33 cellular contexts compared by ENCODE assay signal in genomic region chr2:163370169-163370886, GRCh38.
A peak's percentile ranks its signal among the peaks of the same experiment; 100 is the strongest.
DNase-seq lines count a peak whose midpoint lies in the region; ATAC-seq and TF ChIP-seq lines count a peak whose summit lies in the region.
"Had no signal": no experiment of that assay in that cellular context is flagged by ENCODE, and none has a peak within 500 bp of the region (broad histone marks: within the 10 kb centered on the region; RNA-seq: fewer than 3 reads in every experiment).

No MANE protein-coding gene starts in this region.

- CTCF ChIA-PET in OCI-LY7 (lab: Charles Lee; ENCODE audit: unreplicated experiment): no interaction called here
- CTCF ChIA-PET in activated CD8-positive, alpha-beta T cell treated with anti-CD3 and anti-CD28 coated beads for 36 hours (lab: Charles Lee): no interaction called here

- no peak overlapping the region for H3K27ac ChIP-seq in OCI-LY7 (ENCODE audit: low read depth, low read length, poor library complexity, severe bottlenecking)
- H3K27ac ChIP-seq: BLaER1, heart left ventricle, psoas muscle, sigmoid colon, thyroid gland, vagina had no signal

- H3K27me3 Mint-ChIP-seq in activated CD8-positive, alpha-beta T cell treated with anti-CD3 and anti-CD28 coated beads for 36 hours: no peaks in the 10 kb centered on the region
- H3K27me3 Mint-ChIP-seq: activated B cell treated with CpG ODN at 0.5 μM for 24 hours; activated naive CD8-positive, alpha-beta T cell treated with anti-CD3 and anti-CD28 coated beads for 36 hours; activated T-cell treated with anti-CD3 and anti-CD28 coated beads, Interleukin-2, amount 50 U/mL, for 24 hours had no signal

- no peak overlapping the region for H3K4me2 ChIP-seq in OCI-LY7 (ENCODE audit: low read length)
- H3K4me2 ChIP-seq: BLaER1 had no signal

- no peak overlapping the region for H3K4me3 ChIP-seq in MG63
- H3K4me3 ChIP-seq in OCI-LY7 (ENCODE audit: low read depth, low read length, poor library complexity, severe bottlenecking): no peak overlapping the region
- H3K4me3 ChIP-seq: BLaER1, heart left ventricle, psoas muscle, sigmoid colon, thyroid gland, vagina had no signal

- POLR2A ChIA-PET in OCI-LY7 (lab: Charles Lee): interaction anchor here (0.6 kb wide), 2 partner anchors 186 to 980 kb away, joined by 3 read pairs; no protein-coding TSS in a partner anchor
- POLR2A ChIA-PET in activated CD8-positive, alpha-beta T cell treated with anti-CD3 and anti-CD28 coated beads for 36 hours (lab: Charles Lee): no interaction called here

- H3K4me3 Mint-ChIP-seq in activated CD8-positive, alpha-beta T cell treated with anti-CD3 and anti-CD28 coated beads for 36 hours: no peak overlapping the region
- H3K4me3 Mint-ChIP-seq: activated B cell treated with CpG ODN at 0.5 μM for 24 hours; activated naive CD8-positive, alpha-beta T cell treated with anti-CD3 and anti-CD28 coated beads for 36 hours; activated T-cell treated with anti-CD3 and anti-CD28 coated beads, Interleukin-2, amount 50 U/mL, for 24 hours; naive thymus-derived CD8-positive, alpha-beta T cell had no signal

- no peaks in the 10 kb centered on the region for H3K4me1 Mint-ChIP-seq in activated CD8-positive, alpha-beta T cell treated with anti-CD3 and anti-CD28 coated beads for 36 hours (ENCODE audit: low read depth)
- H3K4me1 Mint-ChIP-seq: activated B cell treated with CpG ODN at 0.5 μM for 24 hours; activated naive CD8-positive, alpha-beta T cell treated with anti-CD3 and anti-CD28 coated beads for 36 hours; naive thymus-derived CD8-positive, alpha-beta T cell had no signal

- H2AFZ ChIP-seq in OCI-LY7 (ENCODE audit: low read length): no peak overlapping the region

- no peaks in the 10 kb centered on the region for H3K79me2 ChIP-seq in OCI-LY7 (ENCODE audit: insufficient read depth, low read depth, low read length)

- no TSS peak for BruUV-seq in OCI-LY7 (replicated peaks; lab: Mats Ljungman, UMichigan)

- H3K36me3 ChIP-seq in MG63 (no peaks in the 10 kb centered on the region), OCI-LY7 (ENCODE audit: insufficient read depth, low read length) (no peaks in the 10 kb centered on the region)
- H3K36me3 ChIP-seq: BLaER1, heart left ventricle, sigmoid colon, thyroid gland, vagina had no signal

- DNase-seq in H4 (ENCODE audit: low spot score) (peak; percentile 6), NCI-H82 (lab: John Stamatoyannopoulos, UW) (peak; percentile 80), astrocyte of the hippocampus (ENCODE audit: low read depth, low spot score) (peak; percentile 21), kidney tubule cell (ENCODE audit: low spot score) (peak; percentile 43), MG63 (no peak), OCI-LY7 (ENCODE audit: low spot score) (no peak)
- no peak for DNase-seq in activated CD8-positive, alpha-beta T cell treated with anti-CD3 and anti-CD28 coated beads for 36 hours
- DNase-seq: activated B cell treated with CpG ODN at 0.5 μM for 24 hours; activated CD4-positive, alpha-beta T cell treated with anti-CD3 and anti-CD28 coated beads, Interleukin-2, amount 50 U/mL, for 1 hour; activated effector memory CD4-positive, alpha-beta T cell treated with anti-CD3 and anti-CD28 coated beads, Interleukin-2, amount 50 U/mL, for 16 hours; activated naive CD8-positive, alpha-beta T cell treated with anti-CD3 and anti-CD28 coated beads for 36 hours; activated T-cell treated with anti-CD3 and anti-CD28 coated beads, Interleukin-2, amount 50 U/mL, for 24 hours; anterior cingulate cortex; caudate nucleus; cortex of kidney; DMS53; effector memory CD4-positive, alpha-beta T cell; foreskin fibroblast; GDM1; heart left ventricle; Kasumi-1; naive thymus-derived CD8-positive, alpha-beta T cell; NCI-H1048; NCI-H1694 treated with DMSO at 0.1 percent for 48 hours; NCI-H2171 treated with DMSO at 0.1 percent for 48 hours; NCI-H524; occipital lobe; psoas muscle; sigmoid colon; stimulated activated CD4-positive, alpha-beta T cell treated with anti-CD3 and anti-CD28 coated beads, Interleukin-4, amount 100 ng/mL, for 24 hours; thyroid gland had no signal

- H3K27me3 ChIP-seq in MG63: no peaks in the 10 kb centered on the region
- H3K27me3 ChIP-seq: BLaER1, heart left ventricle, sigmoid colon, thyroid gland, vagina had no signal

- H3K27ac Mint-ChIP-seq in activated CD8-positive, alpha-beta T cell treated with anti-CD3 and anti-CD28 coated beads for 36 hours: no peak overlapping the region
- H3K27ac Mint-ChIP-seq: activated B cell treated with CpG ODN at 0.5 μM for 24 hours; activated naive CD8-positive, alpha-beta T cell treated with anti-CD3 and anti-CD28 coated beads for 36 hours; activated T-cell treated with anti-CD3 and anti-CD28 coated beads, Interleukin-2, amount 50 U/mL, for 24 hours; naive thymus-derived CD8-positive, alpha-beta T cell had no signal

- no peak for TF ChIP-seq CTCF in OCI-LY7 (conservative IDR thresholded peaks at IDR 0.05; ENCODE audit: low read length)
- no peak for TF ChIP-seq CTCF in activated CD8-positive, alpha-beta T cell treated with anti-CD3 and anti-CD28 coated beads for 36 hours (IDR thresholded peaks at IDR 0.05)

- H3K9me3 Mint-ChIP-seq in activated CD8-positive, alpha-beta T cell treated with anti-CD3 and anti-CD28 coated beads for 36 hours: peaks cover 7% of the 10 kb centered on the region
- H3K9me3 Mint-ChIP-seq: activated B cell treated with CpG ODN at 0.5 μM for 24 hours had no signal

- H3K9me2 ChIP-seq in OCI-LY7 (ENCODE audit: insufficient read depth, low read length): no peaks in the 10 kb centered on the region

- intact Hi-C loops in OCI-LY7 (cut with micrococcal nuclease; ENCODE audit: unreplicated experiment): no loop called here
- intact Hi-C loops in activated CD8-positive, alpha-beta T cell treated with anti-CD3 and anti-CD28 coated beads for 36 hours (cut with micrococcal nuclease): no loop called here

- no peaks in the 10 kb centered on the region for H3K36me3 Mint-ChIP-seq in activated CD8-positive, alpha-beta T cell treated with anti-CD3 and anti-CD28 coated beads for 36 hours (ENCODE audit: low read depth)
- H3K36me3 Mint-ChIP-seq: activated naive CD8-positive, alpha-beta T cell treated with anti-CD3 and anti-CD28 coated beads for 36 hours; naive thymus-derived CD8-positive, alpha-beta T cell had no signal

- H3K9me3 ChIP-seq in MG63 (no peaks in the 10 kb centered on the region), OCI-LY7 (ENCODE audit: low read length) (no peaks in the 10 kb centered on the region)
- H3K9me3 ChIP-seq: BLaER1, heart left ventricle, psoas muscle, sigmoid colon, thyroid gland, vagina had no signal

- no peaks in the 10 kb centered on the region for H3K4me1 ChIP-seq in OCI-LY7 (ENCODE audit: insufficient read depth, low read length, poor library complexity, severe bottlenecking)
- H3K4me1 ChIP-seq: BLaER1, psoas muscle, sigmoid colon, thyroid gland, vagina had no signal

- no peaks in the 10 kb centered on the region for H4K20me1 ChIP-seq in OCI-LY7 (ENCODE audit: insufficient read depth, low read length)
- H4K20me1 ChIP-seq: BLaER1 had no signal

- ATAC-seq in activated CD8-positive, alpha-beta T cell treated with anti-CD3 and anti-CD28 coated beads for 36 hours: no peak
- ATAC-seq: heart left ventricle; naive thymus-derived CD8-positive, alpha-beta T cell; psoas muscle had no signal

Comparison
In these comparisons a context has a peak if more than half of its experiments do, and no peak if none do; other contexts are left out.
1. DNase-seq: peak in H4 (single experiment), NCI-H82 (single experiment), astrocyte of the hippocampus (single experiment) and kidney tubule cell (single experiment); none in MG63 (single experiment), OCI-LY7 (single experiment) and activated CD8-positive, alpha-beta T cell treated with anti-CD3 and anti-CD28 coated beads for 36 hours (single experiment).